Comparison of ENCODE assay signal across 2 cellular contexts in the genomic region with DNA sequence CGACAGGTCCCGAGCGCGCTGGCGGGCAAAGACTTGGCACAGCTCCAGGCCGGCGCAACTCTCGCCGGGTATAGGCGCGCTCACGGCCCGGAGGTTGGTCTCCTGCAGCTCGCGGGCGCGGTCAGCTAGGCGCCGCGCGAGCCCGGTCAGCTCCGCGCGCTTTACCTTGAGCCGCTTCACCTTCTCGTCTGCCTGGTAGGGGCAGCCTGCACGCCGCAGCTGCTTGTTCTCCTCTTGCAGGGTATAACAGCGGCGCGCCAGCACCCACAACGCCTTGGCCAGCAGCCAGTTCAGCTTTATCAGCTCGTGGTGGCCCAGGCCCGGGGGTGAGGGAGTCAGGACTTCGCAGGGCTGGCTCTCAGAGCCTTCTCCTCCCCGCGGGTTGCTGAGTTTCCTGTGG. TPM values are rescaled to one million over a fixed set of nuclear protein-coding genes. Genes with fewer than 3 reads are reported as not detected.
"Had no signal": no experiment of that assay in that cellular context is flagged by ENCODE, and none has a peak within 500 bp of the region (broad histone marks: within the 10 kb centered on the region; RNA-seq: fewer than 3 reads in every experiment).

No MANE protein-coding gene starts in this region.

RNA-seq across cellular contexts. Expression of a gene that starts 1.7 kb away (rescaled TPM):
- total RNA-seq: glomerular endothelial cell, transverse colon had no signal
